In the genomic region with DNA sequence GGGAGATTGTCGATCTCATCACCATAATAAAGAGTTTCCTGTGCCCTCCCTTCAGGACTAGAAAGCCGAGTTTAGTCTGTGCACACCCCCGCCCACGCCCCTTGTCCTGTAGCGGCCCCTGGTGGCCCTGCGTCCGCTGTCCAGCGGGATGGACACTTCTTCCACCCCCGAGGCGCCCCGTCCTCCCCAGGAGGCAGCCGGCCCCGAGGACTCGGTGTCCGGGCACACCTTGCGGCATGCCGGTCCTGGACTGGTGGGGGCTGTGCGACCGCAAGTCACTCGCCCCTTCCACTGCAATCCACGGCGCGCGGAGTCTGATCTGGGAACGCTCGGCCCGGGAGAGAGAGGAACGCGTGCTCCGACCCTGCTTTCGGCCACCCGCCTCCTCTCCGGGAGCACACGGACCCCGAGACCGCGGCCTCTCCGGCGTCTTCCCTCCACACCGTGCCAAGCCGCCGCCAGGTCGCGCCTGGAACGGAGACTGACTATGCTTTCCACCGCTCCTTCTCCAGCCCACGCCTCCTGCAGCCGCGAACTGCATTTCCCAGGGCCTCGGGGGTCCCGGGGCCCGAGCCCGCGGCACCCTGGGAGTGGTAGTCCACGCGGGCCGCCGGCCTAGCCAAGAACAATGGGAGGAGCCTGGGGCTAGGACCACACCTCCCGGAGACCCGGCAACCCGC, we compare ENCODE assay signal across 1 cellular context.
TF ChIP-seq lines count a peak whose summit lies in the region.

No MANE protein-coding gene starts in this region.

TF ChIP-seq in K562, 482 proteins besides CTCF, POLR2A, EP300 and RAD21 (continued from another document and continues in another):
- TF ChIP-seq CREB1 (IDR thresholded peaks at IDR 0.05) (no peak), CREB1 (CRISPR knock-in tag; IDR thresholded peaks at IDR 0.05) (peak; percentile 9; the same call in 1 of the 2 replicates), ZFX (CRISPR knock-in tag; IDR thresholded peaks at IDR 0.05) (peak; percentile 79), PML (IDR thresholded peaks at IDR 0.05; ENCODE audit: low read length) (0 out of 2 replicates have a peak, but pooled peaks have one; percentile 36), SP1 (CRISPR knock-in tag; IDR thresholded peaks at IDR 0.05) (peak; percentile 82), SMAD4 (CRISPR knock-in tag; conservative IDR thresholded peaks at IDR 0.05) (0 out of 2 replicates have a peak, but pooled peaks have one; percentile 16), MYNN (IDR thresholded peaks at IDR 0.05) (0 out of 2 replicates have a peak, but pooled peaks have one; percentile 22), MYNN (CRISPR knock-in tag; IDR thresholded peaks at IDR 0.05) (no peak), ZKSCAN3 (CRISPR knock-in tag; IDR thresholded peaks at IDR 0.05) (no peak), TEAD1 (CRISPR knock-in tag; IDR thresholded peaks at IDR 0.05) (peak in 1 of 2 experiments; percentile 59; a peak in 1 of 4 replicates), PHF8 (IDR thresholded peaks at IDR 0.05; ENCODE audit: borderline replicate concordance, low read length) (peak; percentile 66; the same call in 1 of the 2 replicates), ETV5 (CRISPR knock-in tag; IDR thresholded peaks at IDR 0.05; ENCODE audit: low read depth) (0 out of 2 replicates have a peak, but pooled peaks have one; percentile 35), TCF7L2 (IDR thresholded peaks at IDR 0.05; ENCODE audit: low read depth, low read length) (0 out of 2 replicates have a peak, but pooled peaks have one; percentile 2), KLF16 (IDR thresholded peaks at IDR 0.05) (peak; percentile 80), ESRRA (IDR thresholded peaks at IDR 0.05; ENCODE audit: borderline replicate concordance, low read depth) (peak; percentile 9; the same call in 1 of the 2 replicates), GABPB2 (CRISPR knock-in tag; conservative IDR thresholded peaks at IDR 0.05) (no peak), ARID1B (IDR thresholded peaks at IDR 0.05) (0 out of 2 replicates have a peak, but pooled peaks have one; percentile 36), ZNF143 (CRISPR knock-in tag; IDR thresholded peaks at IDR 0.05) (peak; percentile 87), ZNF197 (CRISPR knock-in tag; IDR thresholded peaks at IDR 0.05; ENCODE audit: low read depth) (peak; percentile 78; the same call in 1 of the 2 replicates), HDAC1 (IDR thresholded peaks at IDR 0.05) (peak in 1 of 2 experiments; percentile 82; a peak in 1 of 4 replicates), TBP (optimal IDR thresholded peaks at IDR 0.05; ENCODE audit: low read depth, low read length) (peak; percentile 62), ATF7 (IDR thresholded peaks at IDR 0.05) (peak; percentile 21; the same call in 1 of the 2 replicates), LEF1 (IDR thresholded peaks at IDR 0.05) (no peak), HNRNPK (IDR thresholded peaks at IDR 0.05; ENCODE audit: low read depth, low read length, poor library complexity, severe bottlenecking) (no peak), MBD2 (IDR thresholded peaks at IDR 0.05; ENCODE audit: borderline replicate concordance, low read depth) (peak; percentile 83), ZNF232 (CRISPR knock-in tag; IDR thresholded peaks at IDR 0.05) (no peak), SUPT5H (IDR thresholded peaks at IDR 0.05) (peak; percentile 66), U2AF1 (optimal IDR thresholded peaks at IDR 0.05; ENCODE audit: low read depth, low read length) (peak; percentile 66), ZNF23 (CRISPR knock-in tag; IDR thresholded peaks at IDR 0.05) (no peak), POLR2G (IDR thresholded peaks at IDR 0.05; ENCODE audit: low read depth, low read length) (peak; percentile 88), CHD4 (IDR thresholded peaks at IDR 0.05; ENCODE audit: insufficient read depth, insufficient replicate concordance, low read depth, low read length, poor library complexity, severe bottlenecking) (peak; percentile 45), HNRNPLL (IDR thresholded peaks at IDR 0.05; ENCODE audit: low read depth, low read length, poor library complexity, severe bottlenecking) (peak; percentile 24), KDM2B (CRISPR knock-in tag; IDR thresholded peaks at IDR 0.05) (0 out of 2 replicates have a peak, but pooled peaks have one; percentile 25), ZNF584 (CRISPR knock-in tag; IDR thresholded peaks at IDR 0.05; ENCODE audit: low read depth) (peak; percentile 9; the same call in 1 of the 2 replicates), MTA3 (IDR thresholded peaks at IDR 0.05; ENCODE audit: borderline replicate concordance) (peak; percentile 63; the same call in 1 of the 2 replicates), NEUROD1 (IDR thresholded peaks at IDR 0.05; ENCODE audit: borderline replicate concordance, low read depth, low read length, partially characterized antibody) (peak; percentile 11), ZNF175 (CRISPR knock-in tag; IDR thresholded peaks at IDR 0.05; ENCODE audit: low read depth) (0 out of 2 replicates have a peak, but pooled peaks have one; percentile 60)
- TF ChIP-seq, protein P1, sequence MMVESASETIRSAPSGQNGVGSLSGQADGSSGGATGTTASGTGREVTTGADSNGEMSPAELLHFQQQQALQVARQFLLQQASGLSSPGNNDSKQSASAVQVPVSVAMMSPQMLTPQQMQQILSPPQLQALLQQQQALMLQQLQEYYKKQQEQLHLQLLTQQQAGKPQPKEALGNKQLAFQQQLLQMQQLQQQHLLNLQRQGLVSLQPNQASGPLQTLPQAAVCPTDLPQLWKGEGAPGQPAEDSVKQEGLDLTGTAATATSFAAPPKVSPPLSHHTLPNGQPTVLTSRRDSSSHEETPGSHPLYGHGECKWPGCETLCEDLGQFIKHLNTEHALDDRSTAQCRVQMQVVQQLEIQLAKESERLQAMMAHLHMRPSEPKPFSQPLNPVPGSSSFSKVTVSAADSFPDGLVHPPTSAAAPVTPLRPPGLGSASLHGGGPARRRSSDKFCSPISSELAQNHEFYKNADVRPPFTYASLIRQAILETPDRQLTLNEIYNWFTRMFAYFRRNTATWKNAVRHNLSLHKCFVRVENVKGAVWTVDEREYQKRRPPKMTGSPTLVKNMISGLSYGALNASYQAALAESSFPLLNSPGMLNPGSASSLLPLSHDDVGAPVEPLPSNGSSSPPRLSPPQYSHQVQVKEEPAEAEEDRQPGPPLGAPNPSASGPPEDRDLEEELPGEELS (CRISPR knock-in tag; IDR thresholded peaks at IDR 0.05; ENCODE audit: borderline replicate concordance), result no peak
- TF ChIP-seq, protein P2, sequence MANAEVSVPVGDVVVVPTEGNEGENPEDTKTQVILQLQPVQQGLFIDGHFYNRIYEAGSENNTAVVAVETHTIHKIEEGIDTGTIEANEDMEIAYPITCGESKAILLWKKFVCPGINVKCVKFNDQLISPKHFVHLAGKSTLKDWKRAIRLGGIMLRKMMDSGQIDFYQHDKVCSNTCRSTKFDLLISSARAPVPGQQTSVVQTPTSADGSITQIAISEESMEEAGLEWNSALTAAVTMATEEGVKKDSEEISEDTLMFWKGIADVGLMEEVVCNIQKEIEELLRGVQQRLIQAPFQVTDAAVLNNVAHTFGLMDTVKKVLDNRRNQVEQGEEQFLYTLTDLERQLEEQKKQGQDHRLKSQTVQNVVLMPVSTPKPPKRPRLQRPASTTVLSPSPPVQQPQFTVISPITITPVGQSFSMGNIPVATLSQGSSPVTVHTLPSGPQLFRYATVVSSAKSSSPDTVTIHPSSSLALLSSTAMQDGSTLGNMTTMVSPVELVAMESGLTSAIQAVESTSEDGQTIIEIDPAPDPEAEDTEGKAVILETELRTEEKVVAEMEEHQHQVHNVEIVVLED (CRISPR knock-in tag; IDR thresholded peaks at IDR 0.05), result peak; percentile 56
- TF ChIP-seq, protein P3, sequence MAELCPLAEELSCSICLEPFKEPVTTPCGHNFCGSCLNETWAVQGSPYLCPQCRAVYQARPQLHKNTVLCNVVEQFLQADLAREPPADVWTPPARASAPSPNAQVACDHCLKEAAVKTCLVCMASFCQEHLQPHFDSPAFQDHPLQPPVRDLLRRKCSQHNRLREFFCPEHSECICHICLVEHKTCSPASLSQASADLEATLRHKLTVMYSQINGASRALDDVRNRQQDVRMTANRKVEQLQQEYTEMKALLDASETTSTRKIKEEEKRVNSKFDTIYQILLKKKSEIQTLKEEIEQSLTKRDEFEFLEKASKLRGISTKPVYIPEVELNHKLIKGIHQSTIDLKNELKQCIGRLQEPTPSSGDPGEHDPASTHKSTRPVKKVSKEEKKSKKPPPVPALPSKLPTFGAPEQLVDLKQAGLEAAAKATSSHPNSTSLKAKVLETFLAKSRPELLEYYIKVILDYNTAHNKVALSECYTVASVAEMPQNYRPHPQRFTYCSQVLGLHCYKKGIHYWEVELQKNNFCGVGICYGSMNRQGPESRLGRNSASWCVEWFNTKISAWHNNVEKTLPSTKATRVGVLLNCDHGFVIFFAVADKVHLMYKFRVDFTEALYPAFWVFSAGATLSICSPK (IDR thresholded peaks at IDR 0.05; ENCODE audit: borderline replicate concordance), result no peak
- TF ChIP-seq, protein P4, sequence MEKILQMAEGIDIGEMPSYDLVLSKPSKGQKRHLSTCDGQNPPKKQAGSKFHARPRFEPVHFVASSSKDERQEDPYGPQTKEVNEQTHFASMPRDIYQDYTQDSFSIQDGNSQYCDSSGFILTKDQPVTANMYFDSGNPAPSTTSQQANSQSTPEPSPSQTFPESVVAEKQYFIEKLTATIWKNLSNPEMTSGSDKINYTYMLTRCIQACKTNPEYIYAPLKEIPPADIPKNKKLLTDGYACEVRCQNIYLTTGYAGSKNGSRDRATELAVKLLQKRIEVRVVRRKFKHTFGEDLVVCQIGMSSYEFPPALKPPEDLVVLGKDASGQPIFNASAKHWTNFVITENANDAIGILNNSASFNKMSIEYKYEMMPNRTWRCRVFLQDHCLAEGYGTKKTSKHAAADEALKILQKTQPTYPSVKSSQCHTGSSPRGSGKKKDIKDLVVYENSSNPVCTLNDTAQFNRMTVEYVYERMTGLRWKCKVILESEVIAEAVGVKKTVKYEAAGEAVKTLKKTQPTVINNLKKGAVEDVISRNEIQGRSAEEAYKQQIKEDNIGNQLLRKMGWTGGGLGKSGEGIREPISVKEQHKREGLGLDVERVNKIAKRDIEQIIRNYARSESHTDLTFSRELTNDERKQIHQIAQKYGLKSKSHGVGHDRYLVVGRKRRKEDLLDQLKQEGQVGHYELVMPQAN (IDR thresholded peaks at IDR 0.05; ENCODE audit: borderline replicate concordance), result peak; percentile 88
- TF ChIP-seq, protein P5, sequence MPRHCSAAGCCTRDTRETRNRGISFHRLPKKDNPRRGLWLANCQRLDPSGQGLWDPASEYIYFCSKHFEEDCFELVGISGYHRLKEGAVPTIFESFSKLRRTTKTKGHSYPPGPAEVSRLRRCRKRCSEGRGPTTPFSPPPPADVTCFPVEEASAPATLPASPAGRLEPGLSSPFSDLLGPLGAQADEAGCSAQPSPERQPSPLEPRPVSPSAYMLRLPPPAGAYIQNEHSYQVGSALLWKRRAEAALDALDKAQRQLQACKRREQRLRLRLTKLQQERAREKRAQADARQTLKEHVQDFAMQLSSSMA (CRISPR knock-in tag; IDR thresholded peaks at IDR 0.05), result no peak
- TF ChIP-seq, protein P6, sequence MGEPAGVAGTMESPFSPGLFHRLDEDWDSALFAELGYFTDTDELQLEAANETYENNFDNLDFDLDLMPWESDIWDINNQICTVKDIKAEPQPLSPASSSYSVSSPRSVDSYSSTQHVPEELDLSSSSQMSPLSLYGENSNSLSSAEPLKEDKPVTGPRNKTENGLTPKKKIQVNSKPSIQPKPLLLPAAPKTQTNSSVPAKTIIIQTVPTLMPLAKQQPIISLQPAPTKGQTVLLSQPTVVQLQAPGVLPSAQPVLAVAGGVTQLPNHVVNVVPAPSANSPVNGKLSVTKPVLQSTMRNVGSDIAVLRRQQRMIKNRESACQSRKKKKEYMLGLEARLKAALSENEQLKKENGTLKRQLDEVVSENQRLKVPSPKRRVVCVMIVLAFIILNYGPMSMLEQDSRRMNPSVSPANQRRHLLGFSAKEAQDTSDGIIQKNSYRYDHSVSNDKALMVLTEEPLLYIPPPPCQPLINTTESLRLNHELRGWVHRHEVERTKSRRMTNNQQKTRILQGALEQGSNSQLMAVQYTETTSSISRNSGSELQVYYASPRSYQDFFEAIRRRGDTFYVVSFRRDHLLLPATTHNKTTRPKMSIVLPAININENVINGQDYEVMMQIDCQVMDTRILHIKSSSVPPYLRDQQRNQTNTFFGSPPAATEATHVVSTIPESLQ (CRISPR knock-in tag; IDR thresholded peaks at IDR 0.05), result 0 out of 2 replicates have a peak, but pooled peaks have one; percentile 19
- TF ChIP-seq, protein P7, sequence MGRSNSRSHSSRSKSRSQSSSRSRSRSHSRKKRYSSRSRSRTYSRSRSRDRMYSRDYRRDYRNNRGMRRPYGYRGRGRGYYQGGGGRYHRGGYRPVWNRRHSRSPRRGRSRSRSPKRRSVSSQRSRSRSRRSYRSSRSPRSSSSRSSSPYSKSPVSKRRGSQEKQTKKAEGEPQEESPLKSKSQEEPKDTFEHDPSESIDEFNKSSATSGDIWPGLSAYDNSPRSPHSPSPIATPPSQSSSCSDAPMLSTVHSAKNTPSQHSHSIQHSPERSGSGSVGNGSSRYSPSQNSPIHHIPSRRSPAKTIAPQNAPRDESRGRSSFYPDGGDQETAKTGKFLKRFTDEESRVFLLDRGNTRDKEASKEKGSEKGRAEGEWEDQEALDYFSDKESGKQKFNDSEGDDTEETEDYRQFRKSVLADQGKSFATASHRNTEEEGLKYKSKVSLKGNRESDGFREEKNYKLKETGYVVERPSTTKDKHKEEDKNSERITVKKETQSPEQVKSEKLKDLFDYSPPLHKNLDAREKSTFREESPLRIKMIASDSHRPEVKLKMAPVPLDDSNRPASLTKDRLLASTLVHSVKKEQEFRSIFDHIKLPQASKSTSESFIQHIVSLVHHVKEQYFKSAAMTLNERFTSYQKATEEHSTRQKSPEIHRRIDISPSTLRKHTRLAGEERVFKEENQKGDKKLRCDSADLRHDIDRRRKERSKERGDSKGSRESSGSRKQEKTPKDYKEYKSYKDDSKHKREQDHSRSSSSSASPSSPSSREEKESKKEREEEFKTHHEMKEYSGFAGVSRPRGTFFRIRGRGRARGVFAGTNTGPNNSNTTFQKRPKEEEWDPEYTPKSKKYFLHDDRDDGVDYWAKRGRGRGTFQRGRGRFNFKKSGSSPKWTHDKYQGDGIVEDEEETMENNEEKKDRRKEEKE (IDR thresholded peaks at IDR 0.05; ENCODE audit: borderline replicate concordance in 1 of 2, control insufficient read depth in 1 of 2, low read depth in 2 of 2, low read length in 1 of 2), result 0 out of 4 replicates have a peak, but pooled peaks of 1 of the 2 experiments have one; percentile 42
- TF ChIP-seq, protein P8, sequence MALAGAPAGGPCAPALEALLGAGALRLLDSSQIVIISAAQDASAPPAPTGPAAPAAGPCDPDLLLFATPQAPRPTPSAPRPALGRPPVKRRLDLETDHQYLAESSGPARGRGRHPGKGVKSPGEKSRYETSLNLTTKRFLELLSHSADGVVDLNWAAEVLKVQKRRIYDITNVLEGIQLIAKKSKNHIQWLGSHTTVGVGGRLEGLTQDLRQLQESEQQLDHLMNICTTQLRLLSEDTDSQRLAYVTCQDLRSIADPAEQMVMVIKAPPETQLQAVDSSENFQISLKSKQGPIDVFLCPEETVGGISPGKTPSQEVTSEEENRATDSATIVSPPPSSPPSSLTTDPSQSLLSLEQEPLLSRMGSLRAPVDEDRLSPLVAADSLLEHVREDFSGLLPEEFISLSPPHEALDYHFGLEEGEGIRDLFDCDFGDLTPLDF (CRISPR knock-in tag; IDR thresholded peaks at IDR 0.05), result no peak
